In genomic region chr1:14769486-14770274, GRCh38 we compare ENCODE assay signal across 20 cellular contexts.
"Had no signal": no experiment of that assay in that cellular context is flagged by ENCODE, and none has a peak within 500 bp of the region (broad histone marks: within the 10 kb centered on the region; RNA-seq: fewer than 3 reads in every experiment).

No MANE protein-coding gene starts in this region.

- H3K9me3 ChIP-seq: esophagus squamous epithelium, heart right ventricle, mucosa of descending colon, neutrophil, testis, upper lobe of right lung had no signal

- FAIRE-seq: colon, endometrium, frontal cortex had no signal

- H3K27me3 ChIP-seq: esophagus squamous epithelium, neutrophil, testis had no signal

- H3K36me3 Mint-ChIP-seq: activated naive CD8-positive, alpha-beta T cell had no signal

- H3K4me1 ChIP-seq: heart right ventricle, parathyroid adenoma, testis, upper lobe of right lung had no signal

- H3K4me1 Mint-ChIP-seq: naive thymus-derived CD4-positive, alpha-beta T cell; stimulated activated naive CD8-positive, alpha-beta T cell treated with anti-CD3 and anti-CD28 coated beads, Interleukin-15, amount 100 ng/mL, for 72 hours had no signal

- H2AFZ ChIP-seq: parathyroid adenoma had no signal

- DNase-seq: activated CD4-positive, alpha-beta T cell treated with anti-CD3 and anti-CD28 coated beads, Interleukin-2, amount 50 U/mL, for 1 hour; activated CD4-positive, CD25-positive, alpha-beta regulatory T cell; activated CD8-positive, alpha-beta memory T cell treated with anti-CD3 and anti-CD28 coated beads for 24 hours; activated gamma-delta T cell treated with Interleukin-2 at 50 U/mL for 16 hours; amniotic stem cell; esophagus squamous epithelium; heart right ventricle; islet precursor cell; mucosa of descending colon; naive thymus-derived CD4-positive, alpha-beta T cell; stimulated activated CD4-positive, alpha-beta T cell treated with anti-CD3 and anti-CD28 coated beads, Interleukin-1b, Interleukin-23, amount 100 ng/mL, for 48 hours; stimulated activated naive CD8-positive, alpha-beta T cell treated with anti-CD3 and anti-CD28 coated beads, Interleukin-15, amount 100 ng/mL, for 72 hours; testis; upper lobe of right lung had no signal

- H3K79me2 ChIP-seq: parathyroid adenoma had no signal

- H3K9me3 Mint-ChIP-seq: stimulated activated naive CD8-positive, alpha-beta T cell treated with anti-CD3 and anti-CD28 coated beads, Interleukin-15, amount 100 ng/mL, for 72 hours had no signal

- H3K27ac ChIP-seq: esophagus squamous epithelium, heart right ventricle, neutrophil, parathyroid adenoma, testis, upper lobe of right lung had no signal

- H3K9ac ChIP-seq: parathyroid adenoma had no signal

- H3K27ac Mint-ChIP-seq: activated naive CD8-positive, alpha-beta T cell; naive thymus-derived CD4-positive, alpha-beta T cell had no signal

- H3K4me3 ChIP-seq: esophagus squamous epithelium, heart right ventricle, mucosa of descending colon, testis, upper lobe of right lung had no signal

- H3K36me3 ChIP-seq: esophagus squamous epithelium, heart right ventricle, neutrophil, upper lobe of right lung had no signal

- H3K4me3 Mint-ChIP-seq: activated naive CD8-positive, alpha-beta T cell; naive thymus-derived CD4-positive, alpha-beta T cell; stimulated activated naive CD8-positive, alpha-beta T cell treated with anti-CD3 and anti-CD28 coated beads, Interleukin-15, amount 100 ng/mL, for 72 hours had no signal
